Comparison of ENCODE assay signal across 30 cellular contexts in genomic region chr2:222074674-222075073, GRCh38.
"Had no signal": no experiment of that assay in that cellular context is flagged by ENCODE, and none has a peak within 500 bp of the region (broad histone marks: within the 10 kb centered on the region; RNA-seq: fewer than 3 reads in every experiment).

No MANE protein-coding gene starts in this region.

- FAIRE-seq: islet of Langerhans, pancreas, small intestine, urothelium cell line had no signal

- H3K27ac Mint-ChIP-seq: activated naive CD8-positive, alpha-beta T cell treated with anti-CD3 and anti-CD28 coated beads for 36 hours; brain; mesothelial cell of epicardium; nephron progenitor cell; stimulated activated effector memory CD8-positive, alpha-beta T cell treated with anti-CD3 and anti-CD28 coated beads, Interleukin-12 subunit alpha, Interleukin-12 subunit beta, amount 100 ng/mL, for 72 hours; stimulated activated naive CD8-positive, alpha-beta T cell treated with anti-CD3 and anti-CD28 coated beads, Interleukin-15, Interleukin-2, amounts not matched to agents 100 ng/mL and 50 ng/mL, for 24 hours; T-helper 2 cell treated with Interferon-gamma antibody and Interleukin-4, amounts not matched to agents 5 μg/mL and 100 μg/mL, for 36 hours had no signal

- H3K9me3 Mint-ChIP-seq: activated naive CD8-positive, alpha-beta T cell treated with anti-CD3 and anti-CD28 coated beads for 36 hours; stimulated activated naive CD8-positive, alpha-beta T cell treated with anti-CD3 and anti-CD28 coated beads, Interleukin-15, Interleukin-2, amounts not matched to agents 100 ng/mL and 50 ng/mL, for 24 hours; T-helper 2 cell treated with Interferon-gamma antibody and Interleukin-4, amounts not matched to agents 5 μg/mL and 100 μg/mL, for 36 hours had no signal

- H3K36me3 ChIP-seq: ascending aorta, cardiac muscle cell, heart right ventricle, pancreas, sigmoid colon, thoracic aorta had no signal

- H3K4me3 ChIP-seq: ascending aorta, cardiac muscle cell, coronary artery, dorsolateral prefrontal cortex, heart right ventricle, pancreas, psoas muscle, sigmoid colon, thoracic aorta had no signal

- H3K4me1 ChIP-seq: ascending aorta, heart right ventricle, pancreas, sigmoid colon had no signal

- H3K4me1 Mint-ChIP-seq: activated naive CD8-positive, alpha-beta T cell treated with anti-CD3 and anti-CD28 coated beads for 36 hours; brain; mesothelial cell of epicardium; naive B cell; nephron progenitor cell; stimulated activated effector memory CD8-positive, alpha-beta T cell treated with anti-CD3 and anti-CD28 coated beads, Interleukin-12 subunit alpha, Interleukin-12 subunit beta, amount 100 ng/mL, for 72 hours had no signal

- H3K36me3 Mint-ChIP-seq: activated naive CD8-positive, alpha-beta T cell treated with anti-CD3 and anti-CD28 coated beads for 36 hours; brain; mesothelial cell of epicardium; naive B cell; stimulated activated effector memory CD8-positive, alpha-beta T cell treated with anti-CD3 and anti-CD28 coated beads, Interleukin-12 subunit alpha, Interleukin-12 subunit beta, amount 100 ng/mL, for 72 hours had no signal

- DNase-seq: activated CD4-positive, alpha-beta T cell treated with anti-CD3 and anti-CD28 coated beads for 4 hours; activated CD4-positive, alpha-beta T cell treated with anti-CD3 and anti-CD28 coated beads, Interleukin-2, amount 50 U/mL, for 4 hours; activated effector memory CD4-positive, alpha-beta T cell treated with Interleukin-2 at 50 U/mL for 16 hours; activated naive CD4-positive, alpha-beta T cell treated with Interleukin-2 at 50 U/mL for 16 hours; activated naive CD8-positive, alpha-beta T cell treated with anti-CD3 and anti-CD28 coated beads for 36 hours; dorsolateral prefrontal cortex; effector memory CD4-positive, alpha-beta T cell; foreskin melanocyte; heart right ventricle; left cardiac atrium; left ventricle myocardium superior; naive B cell; nephron progenitor cell; pancreas; psoas muscle; sigmoid colon; small intestine; stimulated activated CD4-positive, alpha-beta T cell treated with anti-CD3 and anti-CD28 coated beads, Interleukin-4, amount 100 ng/mL, for 24 hours; T-helper 1 cell had no signal

- H3K27ac ChIP-seq: ascending aorta, cardiac muscle cell, coronary artery, dorsolateral prefrontal cortex, heart right ventricle, pancreas, psoas muscle, sigmoid colon, thoracic aorta had no signal

- H3K4me3 Mint-ChIP-seq: activated naive CD8-positive, alpha-beta T cell treated with anti-CD3 and anti-CD28 coated beads for 36 hours; brain; mesothelial cell of epicardium; naive B cell; nephron progenitor cell; stimulated activated effector memory CD8-positive, alpha-beta T cell treated with anti-CD3 and anti-CD28 coated beads, Interleukin-12 subunit alpha, Interleukin-12 subunit beta, amount 100 ng/mL, for 72 hours; stimulated activated naive CD8-positive, alpha-beta T cell treated with anti-CD3 and anti-CD28 coated beads, Interleukin-15, Interleukin-2, amounts not matched to agents 100 ng/mL and 50 ng/mL, for 24 hours; T-helper 2 cell treated with Interferon-gamma antibody and Interleukin-4, amounts not matched to agents 5 μg/mL and 100 μg/mL, for 36 hours had no signal

- H3K27me3 ChIP-seq: ascending aorta, cardiac muscle cell, pancreas, sigmoid colon had no signal

- H3K9me3 ChIP-seq: ascending aorta, heart right ventricle, pancreas, psoas muscle, sigmoid colon, thoracic aorta had no signal
